ENCODE assay signal across 14 cellular contexts in the genomic region with DNA sequence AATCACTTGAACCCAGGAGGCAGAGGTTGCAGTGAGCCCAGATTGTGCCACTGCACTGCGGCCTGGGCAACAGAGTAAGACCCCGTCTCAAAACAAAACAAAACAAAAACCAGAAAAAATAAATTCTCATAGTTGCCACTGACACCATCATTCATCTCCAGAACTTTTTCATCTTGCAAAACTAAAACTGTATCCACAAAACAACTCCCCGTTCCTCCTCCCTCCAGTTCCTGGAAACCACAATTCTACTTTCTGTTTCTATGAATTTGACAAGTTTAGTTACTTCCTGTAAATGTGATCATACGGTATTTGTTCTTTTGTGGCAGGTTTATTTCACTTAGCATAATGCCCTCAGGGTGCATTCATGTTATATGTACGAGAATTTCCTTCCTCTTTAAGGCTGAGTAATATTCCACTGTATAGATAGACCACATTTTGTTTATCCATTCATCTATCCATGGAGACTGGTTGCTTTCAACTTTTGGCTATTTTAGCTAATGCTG. TPM values are rescaled to one million over a fixed set of nuclear protein-coding genes. Genes with fewer than 3 reads are reported as not detected.
DNase-seq lines count a peak whose midpoint lies in the region; ATAC-seq, FAIRE-seq and TF ChIP-seq lines count a peak whose summit lies in the region.
"Had no signal": no experiment of that assay in that cellular context is flagged by ENCODE, and none has a peak within 500 bp of the region (broad histone marks: within the 10 kb centered on the region; RNA-seq: fewer than 3 reads in every experiment).

No MANE protein-coding gene starts in this region.

- no TSS peak for BruUV-seq in K562 (replicated peaks; lab: Mats Ljungman, UMichigan)

- no peak overlapping the region for H3K4me3 ChIP-seq in K562
- H3K4me3 ChIP-seq in spleen, result peak overlapping the region in 1 of 8 donors; percentile 17
- H3K4me3 ChIP-seq: breast epithelium had no signal

- no peak overlapping the region for H3K4me2 ChIP-seq in K562 (ENCODE audit: insufficient read depth, low read length)

- no peak for TF ChIP-seq RAD21 in K562 (CRISPR knock-in tag; conservative IDR thresholded peaks at IDR 0.05 in 1 of 2, IDR thresholded peaks at IDR 0.05 in 1 of 2)

- no peak for TF ChIP-seq CTCF in K562 (IDR thresholded peaks at IDR 0.05 in 2 of 3, conservative IDR thresholded peaks at IDR 0.05 in 1 of 3; ENCODE audit: insufficient read depth in 2 of 3, low read depth in 1 of 3, low read length in 3 of 3)
- TF ChIP-seq CTCF in spleen (IDR thresholded peaks at IDR 0.05 in 8 of 11, conservative IDR thresholded peaks at IDR 0.05 in 3 of 11), result no peak

- H3K27ac ChIP-seq in K562 (ENCODE audit: extremely low read depth, low read depth, low read length) (peak overlapping the region; percentile 57; the same call in 1 of the 3 replicates), spleen (peak overlapping the region; percentile 91 to 98 (median 94))
- H3K27ac ChIP-seq: 22Rv1 had no signal

- H3K36me3 ChIP-seq in K562 (ENCODE audit: control insufficient read depth, insufficient read depth, low read length) (no peaks in the 10 kb centered on the region), spleen (no peaks in the 10 kb centered on the region)
- H3K36me3 ChIP-seq: breast epithelium had no signal

- TF ChIP-seq EP300 in K562 (IDR thresholded peaks at IDR 0.05; ENCODE audit: low read length), result no peak

- in situ Hi-C loops in K562 (cut with MboI), result no loop called here

- H3K9me1 ChIP-seq in K562 (ENCODE audit: control insufficient read depth, insufficient read depth, low read length), result no peaks in the 10 kb centered on the region

- no peak for FAIRE-seq in K562 (lab: Jason Lieb, UNC)

- CTCF ChIA-PET in K562 (lab: Yijun Ruan, JAX; ENCODE audit: low intra/inter-chr PET ratio), result interaction anchor here (0.6 kb wide), 1 partner anchor 13 kb away, joined by 3 read pairs; no protein-coding TSS in a partner anchor

- ATAC-seq in K562, result no peak
- ATAC-seq in HG02970 (IDR thresholded peaks at IDR 0.05; ENCODE audit: low FRiP score, unreplicated experiment), result no peak
- ATAC-seq: left lobe of liver, sciatic nerve had no signal

- H3K27me3 ChIP-seq in K562 (ENCODE audit: control insufficient read depth in 2 of 2, insufficient read depth in 2 of 2, low read length in 2 of 2) (no peaks in the 10 kb centered on the region), spleen (replicated peaks in 1 of 7) (no peaks in the 10 kb centered on the region)
- H3K27me3 ChIP-seq: breast epithelium had no signal

- no peaks in the 10 kb centered on the region for H3K9me3 ChIP-seq in K562 (replicated peaks; ENCODE audit: control insufficient read depth, insufficient read depth, low read depth, low read length)
- no peaks in the 10 kb centered on the region for H3K9me3 ChIP-seq in spleen
- H3K9me3 ChIP-seq: breast epithelium had no signal

- POLR2A ChIA-PET in K562 (lab: Yijun Ruan, JAX), result interaction anchor here (0.6 to 1.9 kb wide), 4 partner anchors 12 to 604 kb away, joined by 3 to 7 read pairs (median 4); a partner anchor contains a TSS

- intact Hi-C loops in K562 (cut with micrococcal nuclease) (loop anchor here (10.0 kb wide), 1 partner anchor 117 kb away; no protein-coding TSS in a partner anchor), spleen (cut with DNase I; ENCODE audit: low total_unique reads) (no loop called here)

- H4K20me1 ChIP-seq in K562 (replicated peaks; ENCODE audit: control insufficient read depth, insufficient read depth, low read length), result no peaks in the 10 kb centered on the region

- peaks cover 38 to 44% of the 10 kb centered on the region in 2 experiments for H3K4me1 ChIP-seq in K562 (replicated peaks in 1 of 2; ENCODE audit: control insufficient read depth in 2 of 2, insufficient read depth in 2 of 2, low read length in 2 of 2)
- H3K4me1 ChIP-seq in spleen, result peaks cover 71 to 100% (median 93%) of the 10 kb centered on the region in 6 donors

- WGBS in K562 (ENCODE audit: insufficient coverage, low coverage, missing lambda C conversion rate), result 40% methylated on average over 5 of the region's 5 CpGs
- 11 to 25% (median 20%) methylated on average over 5 of the region's 5 CpGs for WGBS in spleen, 5 donors

- peak overlapping the region; percentile 64; the same call in 1 of the 2 replicates for H2AFZ ChIP-seq in K562 (ENCODE audit: low read depth, low read length)

- H3K79me2 ChIP-seq in K562 (ENCODE audit: control insufficient read depth, insufficient read depth, low read length), result no peaks in the 10 kb centered on the region

- H3K9ac ChIP-seq in K562 (ENCODE audit: insufficient read depth in 1 of 2, low read depth in 2 of 2, low read length in 2 of 2), result no peak overlapping the region; a peak in 1 of 4 replicates

- peak; percentile 79 for DNase-seq in SIG-M5 treated with dmso at 0.1 percent for 504 hours (lab: John Stamatoyannopoulos, UW; ENCODE audit: unreplicated experiment)
- DNase-seq in SIG-M5 (lab: John Stamatoyannopoulos, UW), result no peak
- peak; percentile 88 for DNase-seq in NOMO-1 treated with DMSO at 0.1 percent for 48 hours (lab: John Stamatoyannopoulos, UW; ENCODE audit: unreplicated experiment)
- peak in 1 of 4 experiments; percentile 2 for DNase-seq in K562 (ENCODE audit: extremely low read depth in 1 of 4, low spot score in 3 of 4)
- DNase-seq in spleen, result no peak
- DNase-seq in germinal center (ENCODE audit: low spot score), result no peak
- no peak for DNase-seq in NCI-H2029 (lab: John Stamatoyannopoulos, UW)
- DNase-seq: EL, NCI-H1694 treated with DMSO at 0.1 percent for 48 hours had no signal

- TF ChIP-seq POLR2A in K562 (conservative IDR thresholded peaks at IDR 0.05), result no peak
- TF ChIP-seq POLR2A in spleen (IDR thresholded peaks at IDR 0.05), result no peak

TF ChIP-seq in K562, 482 proteins besides CTCF, POLR2A, EP300 and RAD21 (continues in another document):
- TF ChIP-seq RBM25 (IDR thresholded peaks at IDR 0.05; ENCODE audit: low read depth, low read length, severe bottlenecking) (peak; percentile 33), NR2C1 (IDR thresholded peaks at IDR 0.05) (no peak), NR2C1 (tag; IDR thresholded peaks at IDR 0.05) (no peak), ZNF764 (CRISPR knock-in tag; IDR thresholded peaks at IDR 0.05; ENCODE audit: low read depth) (no peak), MEIS2 (IDR thresholded peaks at IDR 0.05; ENCODE audit: partially characterized antibody) (peak; percentile 49), ATF7 (IDR thresholded peaks at IDR 0.05) (no peak; the same call in 1 of the 2 replicates), ZNF253 (CRISPR knock-in tag; conservative IDR thresholded peaks at IDR 0.05) (no peak), IFI16 (CRISPR knock-in tag; IDR thresholded peaks at IDR 0.05) (no peak), KDM1A (IDR thresholded peaks at IDR 0.05) (peak in 1 of 2 experiments; percentile 60; a peak in 2 of 4 replicates), HLTF (IDR thresholded peaks at IDR 0.05) (no peak), ARID1B (IDR thresholded peaks at IDR 0.05) (peak; percentile 21; the same call in 1 of the 2 replicates), GABPA (tag; conservative IDR thresholded peaks at IDR 0.05; ENCODE audit: low read depth) (0 out of 2 replicates have a peak, but pooled peaks have one; percentile 17)

RNA-seq across cellular contexts. Expression of a gene that starts 13.2 kb away (rescaled TPM):
- 133 and 378 TPM in 2 replicates for total RNA-seq in K562 (2011; cell fraction: chromatin; rRNA removed; ENCODE audit: low replicate concordance)
- 188 and 218 TPM in 2 replicates for total RNA-seq in K562 (2011; cell fraction: nucleolus; rRNA removed)
- 153 and 170 TPM in 2 replicates for total RNA-seq in K562 (2011; cell fraction: nucleoplasm; rRNA removed)
- total RNA-seq in K562 (2014; rRNA removed) (31.1 and 34.2 TPM in 2 replicates), K562 (2014; rRNA removed; fragmentation: Illumina TruSeq; extraction: Trizol) (8.3 and 10.0 TPM in 2 replicates), K562 (2015; rRNA removed; fragmentation: Illumina TruSeq; extraction: Trizol) (11.4 and 11.9 TPM in 2 replicates), K562 (2021) (58.2 and 68.9 TPM in 2 replicates), spleen (100 to 1,000 TPM; 190 to 455 (median 280) TPM)
- polyA plus RNA-seq in K562 (2011; rRNA removed) (15.6 and 30.7 TPM in 2 replicates), K562 (2014; fragmentation: Illumina TruSeq; extraction: Trizol) (32.2 and 45.4 TPM in 2 replicates), K562 (2014; fragmentation: Nextera tagmentation; extraction: Ambion mirVana) (1 to 10 TPM; 2.5 to 3.1 TPM), K562 (2014; rRNA removed) (28.2 and 35.7 TPM in 2 replicates), spleen (10 to 100 TPM; 42.8 to 87.8 (median 55.7) TPM)
- 15.4 and 18.5 TPM in 2 replicates for polyA plus RNA-seq in K562 (2011; cell fraction: cytosol; rRNA removed)
- 97.7 and 167 TPM in 2 replicates for polyA plus RNA-seq in K562 (2011; cell fraction: nucleus; rRNA removed)
- polyA plus RNA-seq in K562 (2012), result 50.5 and 78.5 TPM in 2 replicates
- 22.6 and 23.8 TPM in 2 replicates for polyA minus RNA-seq in K562 (2011; rRNA and poly(A)+ RNA removed)
- polyA minus RNA-seq in K562 (2011; cell fraction: cytosol; rRNA and poly(A)+ RNA removed), result 20.7 and 23.5 TPM in 2 replicates
- polyA minus RNA-seq in K562 (2011; cell fraction: nucleus; rRNA and poly(A)+ RNA removed), result 38.5 and 43.3 TPM in 2 replicates

RNA-seq across cellular contexts. Expression of a gene that starts 51.1 kb away (rescaled TPM):
- total RNA-seq in K562 (2011; cell fraction: chromatin; rRNA removed; ENCODE audit: low replicate concordance), result 212 and 603 TPM in 2 replicates
- 468 and 513 TPM in 2 replicates for total RNA-seq in K562 (2011; cell fraction: nucleolus; rRNA removed)
- total RNA-seq in K562 (2011; cell fraction: nucleoplasm; rRNA removed), result 227 and 308 TPM in 2 replicates
- total RNA-seq in K562 (2014; rRNA removed), result 239 and 284 TPM in 2 replicates
- total RNA-seq in K562 (2014; rRNA removed; fragmentation: Illumina TruSeq; extraction: Trizol), result 75.4 and 90.3 TPM in 2 replicates
- 163 and 166 TPM in 2 replicates for total RNA-seq in K562 (2015; rRNA removed; fragmentation: Illumina TruSeq; extraction: Trizol)
- 244 and 249 TPM in 2 replicates for total RNA-seq in K562 (2021)
- polyA plus RNA-seq in K562 (2011; rRNA removed), result 120 and 136 TPM in 2 replicates
- polyA plus RNA-seq in K562 (2011; cell fraction: cytosol; rRNA removed), result 104 and 196 TPM in 2 replicates
- polyA plus RNA-seq in K562 (2011; cell fraction: nucleus; rRNA removed), result 938 and 1,011 TPM in 2 replicates
- 261 and 285 TPM in 2 replicates for polyA plus RNA-seq in K562 (2012)
- 140 and 177 TPM in 2 replicates for polyA plus RNA-seq in K562 (2014; fragmentation: Illumina TruSeq; extraction: Trizol)
- 100 to 1,000 TPM; 188 to 230 TPM for polyA plus RNA-seq in K562 (2014; fragmentation: Nextera tagmentation; extraction: Ambion mirVana)
- 239 and 250 TPM in 2 replicates for polyA plus RNA-seq in K562 (2014; rRNA removed)
- 62.7 and 99.1 TPM in 2 replicates for polyA minus RNA-seq in K562 (2011; rRNA and poly(A)+ RNA removed)
- 83.0 and 99.1 TPM in 2 replicates for polyA minus RNA-seq in K562 (2011; cell fraction: cytosol; rRNA and poly(A)+ RNA removed)
- polyA minus RNA-seq in K562 (2011; cell fraction: nucleus; rRNA and poly(A)+ RNA removed), result 152 and 185 TPM in 2 replicates
- 100 to 1,000 TPM in 6 of 7 donors, 10 to 100 TPM in 1; 81.8 to 155 (median 124) TPM for total RNA-seq in spleen
- polyA plus RNA-seq in spleen, result 100 to 1,000 TPM; 176 to 267 (median 248) TPM

Comparison
In these comparisons a context has a peak if more than half of its experiments do, and no peak if none do; other contexts are left out.
1. DNase-seq: peak in SIG-M5 treated with dmso at 0.1 percent for 504 hours (single experiment) and NOMO-1 treated with DMSO at 0.1 percent for 48 hours (single experiment); none in SIG-M5 (single experiment), spleen (single experiment), germinal center (single experiment) and NCI-H2029 (single experiment).